8 cellular contexts compared by ENCODE assay signal in genomic region chr6:26172496-26172958, GRCh38.
DNase-seq lines count a peak whose midpoint lies in the region; ATAC-seq and TF ChIP-seq lines count a peak whose summit lies in the region.

No MANE protein-coding gene starts in this region.

- TF ChIP-seq CTCF in astrocyte of the spinal cord (IDR thresholded peaks at IDR 0.05; ENCODE audit: low read depth, low read length): no peak

- H3K27ac ChIP-seq in iPS-18a (ENCODE audit: low read length) (peak overlapping the region; percentile 47), skeletal muscle tissue (ENCODE audit: low read depth, low read length) (peak overlapping the region; percentile 90)

- H3K4me1 ChIP-seq in iPS-18a (ENCODE audit: control insufficient read depth, low read depth, low read length) (peaks cover 8% of the 10 kb centered on the region), skeletal muscle tissue (ENCODE audit: control insufficient read depth in 3 of 3, insufficient read depth in 3 of 3, low read length in 3 of 3) (peaks cover 0 to 10% (median 2%) of the 10 kb centered on the region in 3 donors)

- peak overlapping the region; percentile 87 for H3K9ac ChIP-seq in iPS-18a (ENCODE audit: low read length)
- peak overlapping the region; percentile 13 to 77 (median 64) for H3K9ac ChIP-seq in skeletal muscle tissue (ENCODE audit: low read depth in 1 of 3, low read length in 3 of 3)

- DNase-seq in DMS153 treated with DMSO at 0.1 percent for 48 hours (lab: John Stamatoyannopoulos, UW; ENCODE audit: unreplicated experiment): peak; percentile 41
- no peak for DNase-seq in DMS153 (lab: John Stamatoyannopoulos, UW)
- DNase-seq in NOMO-1 (lab: John Stamatoyannopoulos, UW; ENCODE audit: unreplicated experiment in 2 of 2): peak; percentile 58 to 67
- peak; percentile 52 for DNase-seq in astrocyte of the spinal cord (ENCODE audit: low read depth, low spot score)
- no peak for DNase-seq in COLO829 (ENCODE audit: low spot score)

- in situ Hi-C loops in astrocyte of the spinal cord (cut with HindIII; ENCODE audit: low sequenced_read_pairs): no loop called here

- H3K4me3 ChIP-seq in astrocyte of the spinal cord (ENCODE audit: low read depth, low read length) (peak overlapping the region; percentile 71), iPS-18a (ENCODE audit: low read length) (peak overlapping the region; percentile 75), skeletal muscle tissue (ENCODE audit: low read length in 3 of 3) (peak overlapping the region; percentile 72 to 95 (median 75))

- ATAC-seq in HG02678 (IDR thresholded peaks at IDR 0.05; ENCODE audit: unreplicated experiment): peak; percentile 13

- H3K9me3 ChIP-seq in iPS-18a (ENCODE audit: control insufficient read depth, low read depth, low read length): no peaks in the 10 kb centered on the region
- H3K9me3 ChIP-seq in skeletal muscle tissue (ENCODE audit: control insufficient read depth in 3 of 3, low read length in 3 of 3): no peaks in the 10 kb centered on the region

- H3K36me3 ChIP-seq in iPS-18a (ENCODE audit: control insufficient read depth, low read depth, low read length) (no peaks in the 10 kb centered on the region), skeletal muscle tissue (ENCODE audit: control insufficient read depth in 3 of 3, insufficient read depth in 3 of 3, low read length in 3 of 3) (no peaks in the 10 kb centered on the region)

- no peaks in the 10 kb centered on the region for H3K27me3 ChIP-seq in iPS-18a (ENCODE audit: control insufficient read depth, insufficient read depth, low read length)
- H3K27me3 ChIP-seq in skeletal muscle tissue (ENCODE audit: control insufficient read depth in 3 of 3, insufficient read depth in 3 of 3, low read length in 3 of 3): peaks cover 0 to 2% (median 0%) of the 10 kb centered on the region in 3 donors

Comparison
In these comparisons a context has a peak if more than half of its experiments do, and no peak if none do; other contexts are left out.
1. DNase-seq: peak in DMS153 treated with DMSO at 0.1 percent for 48 hours (single experiment), NOMO-1 (2 of 2) and astrocyte of the spinal cord (single experiment); none in DMS153 (single experiment) and COLO829 (single experiment).
2. Peak in every context shown above with its lines, with median percentiles within 50 percentile points of each other: H3K4me3 ChIP-seq.